Comparison of ENCODE assay signal across 7 cellular contexts in the genomic region with DNA sequence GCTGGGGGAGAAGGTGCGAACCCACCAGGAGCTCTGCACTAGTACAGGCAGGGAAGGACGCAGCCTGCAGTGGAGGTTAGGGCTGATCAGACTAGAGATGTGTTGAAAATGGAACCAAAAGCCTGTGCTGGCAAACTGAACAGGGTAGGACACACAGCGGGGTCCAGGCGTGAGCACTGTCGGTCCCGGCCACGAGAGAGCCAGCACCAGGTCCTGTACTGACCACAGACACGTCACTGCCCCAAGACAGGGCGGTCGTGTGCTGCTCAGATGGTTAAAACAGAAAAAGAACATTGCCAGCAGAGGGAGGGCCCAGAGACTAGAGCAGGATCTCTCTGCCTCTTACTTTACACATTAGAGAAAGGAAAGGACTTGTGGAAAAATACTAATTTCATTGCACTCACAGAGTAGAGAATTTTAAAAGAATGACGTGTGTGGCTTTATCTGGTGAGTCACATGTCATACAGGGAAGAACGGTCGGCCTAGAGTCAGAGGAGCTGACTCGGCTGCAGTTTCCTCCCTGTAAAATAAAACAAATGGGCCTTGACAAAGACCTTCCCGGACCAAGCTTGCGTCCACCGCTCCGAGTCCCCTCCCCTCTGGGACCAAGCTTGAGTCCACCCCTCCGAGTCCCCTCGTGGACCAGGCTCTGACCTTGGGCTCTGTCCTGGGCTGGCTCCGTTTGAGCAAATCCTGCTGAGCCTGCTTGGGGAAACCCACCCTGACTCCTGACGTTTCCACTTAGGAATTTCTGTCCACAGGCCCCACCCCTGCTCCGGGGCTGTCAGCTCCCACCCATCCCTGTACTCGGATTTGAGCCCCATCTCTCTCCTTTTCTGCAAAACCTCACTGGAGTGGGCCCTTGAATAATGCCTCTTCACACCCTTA. TPM values are rescaled to one million over a fixed set of nuclear protein-coding genes. Genes with fewer than 3 reads are reported as not detected.
DNase-seq lines count a peak whose midpoint lies in the region; ATAC-seq and TF ChIP-seq lines count a peak whose summit lies in the region.

No MANE protein-coding gene starts in this region.

- peaks cover 6 to 7% of the 10 kb centered on the region in 2 donors for H3K4me1 ChIP-seq in lung (ENCODE audit: control insufficient read depth in 2 of 2, insufficient read depth in 2 of 2, low read length in 2 of 2)
- peaks cover 5% of the 10 kb centered on the region for H3K4me1 ChIP-seq in testis

- H3K9me3 ChIP-seq in lung (ENCODE audit: control insufficient read depth in 2 of 2, insufficient read depth in 1 of 2, low read length in 1 of 2) = no peaks in the 10 kb centered on the region
- H3K9me3 ChIP-seq in testis = no peaks in the 10 kb centered on the region

- H3K27ac ChIP-seq in lung (ENCODE audit: low read depth in 1 of 2, low read length in 1 of 2) = peak overlapping the region; percentile 93 to 95
- peak overlapping the region; percentile 78 to 89 for H3K27ac ChIP-seq in testis

- peak; percentile 65 for DNase-seq in OCI-M1 (lab: John Stamatoyannopoulos, UW)
- peak; percentile 92 for DNase-seq in dedifferentiated amniotic fluid mesenchymal stem cell (ENCODE audit: extremely low spot score)
- peak; percentile 57 for DNase-seq in lung (ENCODE audit: low spot score)
- peak; percentile 71 for DNase-seq in testis

- no peaks in the 10 kb centered on the region for H3K27me3 ChIP-seq in lung (ENCODE audit: control insufficient read depth, insufficient read depth)
- H3K27me3 ChIP-seq in testis = no peaks in the 10 kb centered on the region

- intact Hi-C loops in testis (cut with DNase I; ENCODE audit: low total_unique reads) = no loop called here

- no peak for TF ChIP-seq POLR2A in testis (IDR thresholded peaks at IDR 0.05)

- no peak for TF ChIP-seq CTCF in lung (IDR thresholded peaks at IDR 0.05; ENCODE audit: control extremely low read depth, extremely low read depth)
- TF ChIP-seq CTCF in testis (IDR thresholded peaks at IDR 0.05) = no peak

- peaks cover 0 to 6% of the 10 kb centered on the region in 2 donors for H3K36me3 ChIP-seq in lung (ENCODE audit: control insufficient read depth in 2 of 2, insufficient read depth in 2 of 2, low read length in 2 of 2)
- H3K36me3 ChIP-seq in testis (ENCODE audit: low read depth, missing control alignments) = no peaks in the 10 kb centered on the region

- WGBS in lung, 2 donors = 27 to 55% methylated on average over 24 of the region's 24 CpGs
- 39 to 42% methylated on average over 24 of the region's 24 CpGs for WGBS in testis, 2 donors

- H3K4me3 ChIP-seq in lung = peak overlapping the region; percentile 29
- peak overlapping the region; percentile 24 to 35 for H3K4me3 ChIP-seq in testis

- ATAC-seq in GM21619 (IDR thresholded peaks at IDR 0.05; ENCODE audit: unreplicated experiment) = peak; percentile 56
- peak; percentile 80 for ATAC-seq in lung (ENCODE audit: insufficient read depth, low FRiP score)
- no peak for ATAC-seq in GM18502 (IDR thresholded peaks at IDR 0.05; ENCODE audit: poor library complexity, unreplicated experiment)
- no peak for ATAC-seq in HG02884 (IDR thresholded peaks at IDR 0.05; ENCODE audit: unreplicated experiment)

RNA-seq across cellular contexts. Expression of gene ADI1, which starts 16.7 kb away (rescaled TPM):
- total RNA-seq in lung = 10 to 100 TPM; 52.5 to 65.2 TPM
- polyA plus RNA-seq in lung = 10 to 100 TPM; 46.8 to 59.3 TPM
- total RNA-seq in testis = 10 to 100 TPM; 41.6 to 52.5 TPM
- 41.1 TPM for polyA plus RNA-seq in testis (ENCODE audit: insufficient read depth, low read depth, low replicate concordance)

RNA-seq across cellular contexts. Expression of gene RNASEH1, which starts 22.1 kb away (rescaled TPM):
- total RNA-seq in lung (10 to 100 TPM; 13.2 to 24.5 TPM), testis (10 to 100 TPM; 23.5 to 24.6 TPM)
- polyA plus RNA-seq in lung (10 to 100 TPM in 1 of 2 donors, 1 to 10 TPM in 1; 9.6 to 17.3 TPM), testis (ENCODE audit: insufficient read depth, low read depth, low replicate concordance) (19.5 TPM)

RNA-seq across cellular contexts. Expression of gene RPS7, which starts 39.0 kb away (rescaled TPM):
- 1,000 to 10,000 TPM; 1,011 to 1,210 TPM for total RNA-seq in lung
- 1,000 to 10,000 TPM; 1,447 to 3,656 TPM for polyA plus RNA-seq in lung
- 100 to 1,000 TPM; 728 to 906 TPM for total RNA-seq in testis
- polyA plus RNA-seq in testis (ENCODE audit: insufficient read depth, low read depth, low replicate concordance) = 989 TPM

RNA-seq across cellular contexts. Expression of gene COLEC11, which starts 58.9 kb away (rescaled TPM):
- 1 to 10 TPM in 1 of 2 donors, under 1 TPM in 1; 0.71 to 2.0 TPM for total RNA-seq in lung
- polyA plus RNA-seq in lung = 1 to 10 TPM; 1.9 to 3.7 TPM
- 10 to 100 TPM; 15.4 to 15.8 TPM for total RNA-seq in testis
- polyA plus RNA-seq in testis (ENCODE audit: insufficient read depth, low read depth, low replicate concordance) = 12.7 TPM

Comparison
In these comparisons a context has a peak if more than half of its experiments do, and no peak if none do; other contexts are left out.
1. ATAC-seq: peak in GM21619 (single experiment) and lung (single experiment); none in GM18502 (single experiment) and HG02884 (single experiment).
2. Peak in every context shown above with its lines, with median percentiles within 50 percentile points of each other: DNase-seq.